ENCODE assay signal across 1 cellular context in the genomic region with DNA sequence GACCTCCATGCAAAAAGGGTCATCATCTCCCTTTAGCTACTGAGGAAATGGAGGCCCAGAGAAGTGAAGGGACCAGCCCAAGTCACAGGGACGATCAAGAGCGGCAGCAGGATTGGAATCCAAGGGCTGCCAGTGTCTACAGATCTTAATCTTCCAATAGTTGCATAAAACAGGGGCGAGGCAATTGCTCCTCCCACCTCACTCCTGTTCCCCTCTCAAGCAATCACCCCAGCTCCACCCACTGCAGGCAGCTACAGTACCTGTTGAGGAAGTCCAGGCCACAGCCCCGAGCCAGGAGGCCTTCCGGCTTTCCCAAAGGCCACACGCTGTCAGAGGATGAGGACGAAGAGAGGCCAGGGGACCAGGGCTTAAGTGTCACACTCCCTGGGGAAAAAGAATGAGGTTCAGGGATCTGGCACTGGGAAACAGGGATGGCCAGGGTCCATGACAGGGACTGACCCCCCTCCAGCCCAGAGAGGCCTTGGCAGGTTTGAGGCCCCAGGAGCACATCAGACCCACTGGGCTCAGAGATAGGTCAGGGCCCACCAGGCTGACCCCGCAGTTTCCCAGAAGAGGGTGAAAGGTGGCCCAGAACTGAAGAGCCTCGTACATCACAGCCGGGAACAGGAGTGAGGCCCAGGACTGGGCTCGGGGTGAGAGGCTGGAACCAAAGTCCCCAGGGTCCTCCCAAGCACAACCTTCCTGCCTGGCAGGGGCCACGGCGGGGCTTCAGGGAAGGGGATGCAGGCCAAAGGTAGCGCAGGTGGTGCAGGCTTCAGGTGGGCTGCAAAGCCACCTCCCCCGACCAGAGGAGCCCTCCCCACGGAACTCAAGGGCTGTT.
TF ChIP-seq lines count a peak whose summit lies in the region.

No MANE protein-coding gene starts in this region.

TF ChIP-seq in HepG2, 621 proteins besides CTCF, POLR2A, EP300 and RAD21 (continued from another document and continues in another):
- TF ChIP-seq, protein P1, sequence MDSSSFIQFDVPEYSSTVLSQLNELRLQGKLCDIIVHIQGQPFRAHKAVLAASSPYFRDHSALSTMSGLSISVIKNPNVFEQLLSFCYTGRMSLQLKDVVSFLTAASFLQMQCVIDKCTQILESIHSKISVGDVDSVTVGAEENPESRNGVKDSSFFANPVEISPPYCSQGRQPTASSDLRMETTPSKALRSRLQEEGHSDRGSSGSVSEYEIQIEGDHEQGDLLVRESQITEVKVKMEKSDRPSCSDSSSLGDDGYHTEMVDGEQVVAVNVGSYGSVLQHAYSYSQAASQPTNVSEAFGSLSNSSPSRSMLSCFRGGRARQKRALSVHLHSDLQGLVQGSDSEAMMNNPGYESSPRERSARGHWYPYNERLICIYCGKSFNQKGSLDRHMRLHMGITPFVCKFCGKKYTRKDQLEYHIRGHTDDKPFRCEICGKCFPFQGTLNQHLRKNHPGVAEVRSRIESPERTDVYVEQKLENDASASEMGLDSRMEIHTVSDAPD (CRISPR knock-in tag; IDR thresholded peaks at IDR 0.05), result no peak
- TF ChIP-seq, protein P2, sequence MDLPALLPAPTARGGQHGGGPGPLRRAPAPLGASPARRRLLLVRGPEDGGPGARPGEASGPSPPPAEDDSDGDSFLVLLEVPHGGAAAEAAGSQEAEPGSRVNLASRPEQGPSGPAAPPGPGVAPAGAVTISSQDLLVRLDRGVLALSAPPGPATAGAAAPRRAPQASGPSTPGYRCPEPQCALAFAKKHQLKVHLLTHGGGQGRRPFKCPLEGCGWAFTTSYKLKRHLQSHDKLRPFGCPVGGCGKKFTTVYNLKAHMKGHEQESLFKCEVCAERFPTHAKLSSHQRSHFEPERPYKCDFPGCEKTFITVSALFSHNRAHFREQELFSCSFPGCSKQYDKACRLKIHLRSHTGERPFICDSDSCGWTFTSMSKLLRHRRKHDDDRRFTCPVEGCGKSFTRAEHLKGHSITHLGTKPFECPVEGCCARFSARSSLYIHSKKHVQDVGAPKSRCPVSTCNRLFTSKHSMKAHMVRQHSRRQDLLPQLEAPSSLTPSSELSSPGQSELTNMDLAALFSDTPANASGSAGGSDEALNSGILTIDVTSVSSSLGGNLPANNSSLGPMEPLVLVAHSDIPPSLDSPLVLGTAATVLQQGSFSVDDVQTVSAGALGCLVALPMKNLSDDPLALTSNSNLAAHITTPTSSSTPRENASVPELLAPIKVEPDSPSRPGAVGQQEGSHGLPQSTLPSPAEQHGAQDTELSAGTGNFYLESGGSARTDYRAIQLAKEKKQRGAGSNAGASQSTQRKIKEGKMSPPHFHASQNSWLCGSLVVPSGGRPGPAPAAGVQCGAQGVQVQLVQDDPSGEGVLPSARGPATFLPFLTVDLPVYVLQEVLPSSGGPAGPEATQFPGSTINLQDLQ (CRISPR knock-in tag; IDR thresholded peaks at IDR 0.05), result no peak
- TF ChIP-seq ZMYM3 (CRISPR knock-in tag; IDR thresholded peaks at IDR 0.05), result no peak; the same call in 1 of the 2 replicates
- TF ChIP-seq SRSF1 (optimal IDR thresholded peaks at IDR 0.05; ENCODE audit: low read depth, low read length), result no peak
- no peak for TF ChIP-seq ZMAT3 (CRISPR knock-in tag; conservative IDR thresholded peaks at IDR 0.05)
- no peak for TF ChIP-seq ZNF569 (CRISPR knock-in tag; IDR thresholded peaks at IDR 0.05; ENCODE audit: borderline replicate concordance)
- no peak for TF ChIP-seq MIXL1 (CRISPR knock-in tag; IDR thresholded peaks at IDR 0.05)
- no peak for TF ChIP-seq PRPF4 (IDR thresholded peaks at IDR 0.05; ENCODE audit: low read depth, low read length, poor library complexity, severe bottlenecking)
- TF ChIP-seq ZNF607 (CRISPR knock-in tag; IDR thresholded peaks at IDR 0.05; ENCODE audit: borderline replicate concordance), result no peak
- no peak for TF ChIP-seq SAFB2 (CRISPR knock-in tag; IDR thresholded peaks at IDR 0.05; ENCODE audit: borderline replicate concordance, low read depth)
- no peak for TF ChIP-seq MTF2 (CRISPR knock-in tag; IDR thresholded peaks at IDR 0.05; ENCODE audit: borderline replicate concordance)
- no peak for TF ChIP-seq ZSCAN22 (CRISPR knock-in tag; IDR thresholded peaks at IDR 0.05)
- TF ChIP-seq ZNF678 (CRISPR knock-in tag; IDR thresholded peaks at IDR 0.05), result no peak
- 0 out of 2 replicates have a peak, but pooled peaks have one; percentile 72 for TF ChIP-seq ZFP90 (CRISPR knock-in tag; IDR thresholded peaks at IDR 0.05; ENCODE audit: borderline replicate concordance)
- TF ChIP-seq ARNT2 (CRISPR knock-in tag; IDR thresholded peaks at IDR 0.05; ENCODE audit: low read depth), result no peak
- no peak; the same call in 1 of the 2 replicates for TF ChIP-seq ZNF546 (CRISPR knock-in tag; conservative IDR thresholded peaks at IDR 0.05)
- TF ChIP-seq, protein P3, sequence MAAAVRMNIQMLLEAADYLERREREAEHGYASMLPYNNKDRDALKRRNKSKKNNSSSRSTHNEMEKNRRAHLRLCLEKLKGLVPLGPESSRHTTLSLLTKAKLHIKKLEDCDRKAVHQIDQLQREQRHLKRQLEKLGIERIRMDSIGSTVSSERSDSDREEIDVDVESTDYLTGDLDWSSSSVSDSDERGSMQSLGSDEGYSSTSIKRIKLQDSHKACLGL (CRISPR knock-in tag; IDR thresholded peaks at IDR 0.05), result 0 out of 2 replicates have a peak, but pooled peaks have one; percentile 13
- no peak for TF ChIP-seq ZBTB8A (CRISPR knock-in tag; IDR thresholded peaks at IDR 0.05; ENCODE audit: borderline replicate concordance, low read depth)
- TF ChIP-seq, protein P4, sequence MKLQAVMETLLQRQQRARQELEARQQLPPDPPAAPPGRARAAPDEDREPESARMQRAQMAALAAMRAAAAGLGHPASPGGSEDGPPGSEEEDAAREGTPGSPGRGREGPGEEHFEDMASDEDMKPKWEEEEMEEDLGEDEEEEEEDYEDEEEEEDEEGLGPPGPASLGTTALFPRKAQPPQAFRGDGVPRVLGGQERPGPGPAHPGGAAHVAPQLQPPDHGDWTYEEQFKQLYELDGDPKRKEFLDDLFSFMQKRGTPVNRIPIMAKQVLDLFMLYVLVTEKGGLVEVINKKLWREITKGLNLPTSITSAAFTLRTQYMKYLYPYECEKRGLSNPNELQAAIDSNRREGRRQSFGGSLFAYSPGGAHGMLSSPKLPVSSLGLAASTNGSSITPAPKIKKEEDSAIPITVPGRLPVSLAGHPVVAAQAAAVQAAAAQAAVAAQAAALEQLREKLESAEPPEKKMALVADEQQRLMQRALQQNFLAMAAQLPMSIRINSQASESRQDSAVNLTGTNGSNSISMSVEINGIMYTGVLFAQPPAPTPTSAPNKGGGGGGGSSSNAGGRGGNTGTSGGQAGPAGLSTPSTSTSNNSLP (IDR thresholded peaks at IDR 0.05; ENCODE audit: low read depth, low read length), result peak; percentile 21; the same call in 1 of the 2 replicates
- TF ChIP-seq ZBTB1 (CRISPR knock-in tag; IDR thresholded peaks at IDR 0.05; ENCODE audit: borderline replicate concordance), result no peak
- no peak for TF ChIP-seq KAT7 (CRISPR knock-in tag; IDR thresholded peaks at IDR 0.05; ENCODE audit: borderline replicate concordance)
- TF ChIP-seq, protein P5, sequence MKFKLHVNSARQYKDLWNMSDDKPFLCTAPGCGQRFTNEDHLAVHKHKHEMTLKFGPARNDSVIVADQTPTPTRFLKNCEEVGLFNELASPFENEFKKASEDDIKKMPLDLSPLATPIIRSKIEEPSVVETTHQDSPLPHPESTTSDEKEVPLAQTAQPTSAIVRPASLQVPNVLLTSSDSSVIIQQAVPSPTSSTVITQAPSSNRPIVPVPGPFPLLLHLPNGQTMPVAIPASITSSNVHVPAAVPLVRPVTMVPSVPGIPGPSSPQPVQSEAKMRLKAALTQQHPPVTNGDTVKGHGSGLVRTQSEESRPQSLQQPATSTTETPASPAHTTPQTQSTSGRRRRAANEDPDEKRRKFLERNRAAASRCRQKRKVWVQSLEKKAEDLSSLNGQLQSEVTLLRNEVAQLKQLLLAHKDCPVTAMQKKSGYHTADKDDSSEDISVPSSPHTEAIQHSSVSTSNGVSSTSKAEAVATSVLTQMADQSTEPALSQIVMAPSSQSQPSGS (CRISPR knock-in tag; IDR thresholded peaks at IDR 0.05), result no peak
- no peak for TF ChIP-seq SMARCC2 (IDR thresholded peaks at IDR 0.05)
- TF ChIP-seq, protein P6, sequence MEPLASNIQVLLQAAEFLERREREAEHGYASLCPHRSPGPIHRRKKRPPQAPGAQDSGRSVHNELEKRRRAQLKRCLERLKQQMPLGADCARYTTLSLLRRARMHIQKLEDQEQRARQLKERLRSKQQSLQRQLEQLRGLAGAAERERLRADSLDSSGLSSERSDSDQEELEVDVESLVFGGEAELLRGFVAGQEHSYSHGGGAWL (CRISPR knock-in tag; IDR thresholded peaks at IDR 0.05), result no peak
- TF ChIP-seq TAF1 (CRISPR knock-in tag; IDR thresholded peaks at IDR 0.05), result peak; percentile 24; the same call in 1 of the 2 replicates
- no peak for TF ChIP-seq ZNF672 (CRISPR knock-in tag; IDR thresholded peaks at IDR 0.05)
- peak; percentile 11; the same call in 1 of the 2 replicates for TF ChIP-seq SOX5 (CRISPR knock-in tag; IDR thresholded peaks at IDR 0.05; ENCODE audit: borderline replicate concordance)
- no peak for TF ChIP-seq SETDB1 (CRISPR knock-in tag; IDR thresholded peaks at IDR 0.05; ENCODE audit: borderline replicate concordance)
- no peak for TF ChIP-seq GZF1 (CRISPR knock-in tag; IDR thresholded peaks at IDR 0.05)
- TF ChIP-seq, protein P7, sequence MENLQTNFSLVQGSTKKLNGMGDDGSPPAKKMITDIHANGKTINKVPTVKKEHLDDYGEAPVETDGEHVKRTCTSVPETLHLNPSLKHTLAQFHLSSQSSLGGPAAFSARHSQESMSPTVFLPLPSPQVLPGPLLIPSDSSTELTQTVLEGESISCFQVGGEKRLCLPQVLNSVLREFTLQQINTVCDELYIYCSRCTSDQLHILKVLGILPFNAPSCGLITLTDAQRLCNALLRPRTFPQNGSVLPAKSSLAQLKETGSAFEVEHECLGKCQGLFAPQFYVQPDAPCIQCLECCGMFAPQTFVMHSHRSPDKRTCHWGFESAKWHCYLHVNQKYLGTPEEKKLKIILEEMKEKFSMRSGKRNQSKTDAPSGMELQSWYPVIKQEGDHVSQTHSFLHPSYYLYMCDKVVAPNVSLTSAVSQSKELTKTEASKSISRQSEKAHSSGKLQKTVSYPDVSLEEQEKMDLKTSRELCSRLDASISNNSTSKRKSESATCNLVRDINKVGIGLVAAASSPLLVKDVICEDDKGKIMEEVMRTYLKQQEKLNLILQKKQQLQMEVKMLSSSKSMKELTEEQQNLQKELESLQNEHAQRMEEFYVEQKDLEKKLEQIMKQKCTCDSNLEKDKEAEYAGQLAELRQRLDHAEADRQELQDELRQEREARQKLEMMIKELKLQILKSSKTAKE (CRISPR knock-in tag; IDR thresholded peaks at IDR 0.05; ENCODE audit: borderline replicate concordance), result no peak; the same call in 1 of the 2 replicates
- TF ChIP-seq, protein P8, sequence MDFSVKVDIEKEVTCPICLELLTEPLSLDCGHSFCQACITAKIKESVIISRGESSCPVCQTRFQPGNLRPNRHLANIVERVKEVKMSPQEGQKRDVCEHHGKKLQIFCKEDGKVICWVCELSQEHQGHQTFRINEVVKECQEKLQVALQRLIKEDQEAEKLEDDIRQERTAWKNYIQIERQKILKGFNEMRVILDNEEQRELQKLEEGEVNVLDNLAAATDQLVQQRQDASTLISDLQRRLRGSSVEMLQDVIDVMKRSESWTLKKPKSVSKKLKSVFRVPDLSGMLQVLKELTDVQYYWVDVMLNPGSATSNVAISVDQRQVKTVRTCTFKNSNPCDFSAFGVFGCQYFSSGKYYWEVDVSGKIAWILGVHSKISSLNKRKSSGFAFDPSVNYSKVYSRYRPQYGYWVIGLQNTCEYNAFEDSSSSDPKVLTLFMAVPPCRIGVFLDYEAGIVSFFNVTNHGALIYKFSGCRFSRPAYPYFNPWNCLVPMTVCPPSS (IDR thresholded peaks at IDR 0.05), result no peak
- TF ChIP-seq SOX13 (IDR thresholded peaks at IDR 0.05), result no peak
- no peak for TF ChIP-seq SOX13 (CRISPR knock-in tag; conservative IDR thresholded peaks at IDR 0.05 in 1 of 2, IDR thresholded peaks at IDR 0.05 in 1 of 2)
- TF ChIP-seq, protein P9, sequence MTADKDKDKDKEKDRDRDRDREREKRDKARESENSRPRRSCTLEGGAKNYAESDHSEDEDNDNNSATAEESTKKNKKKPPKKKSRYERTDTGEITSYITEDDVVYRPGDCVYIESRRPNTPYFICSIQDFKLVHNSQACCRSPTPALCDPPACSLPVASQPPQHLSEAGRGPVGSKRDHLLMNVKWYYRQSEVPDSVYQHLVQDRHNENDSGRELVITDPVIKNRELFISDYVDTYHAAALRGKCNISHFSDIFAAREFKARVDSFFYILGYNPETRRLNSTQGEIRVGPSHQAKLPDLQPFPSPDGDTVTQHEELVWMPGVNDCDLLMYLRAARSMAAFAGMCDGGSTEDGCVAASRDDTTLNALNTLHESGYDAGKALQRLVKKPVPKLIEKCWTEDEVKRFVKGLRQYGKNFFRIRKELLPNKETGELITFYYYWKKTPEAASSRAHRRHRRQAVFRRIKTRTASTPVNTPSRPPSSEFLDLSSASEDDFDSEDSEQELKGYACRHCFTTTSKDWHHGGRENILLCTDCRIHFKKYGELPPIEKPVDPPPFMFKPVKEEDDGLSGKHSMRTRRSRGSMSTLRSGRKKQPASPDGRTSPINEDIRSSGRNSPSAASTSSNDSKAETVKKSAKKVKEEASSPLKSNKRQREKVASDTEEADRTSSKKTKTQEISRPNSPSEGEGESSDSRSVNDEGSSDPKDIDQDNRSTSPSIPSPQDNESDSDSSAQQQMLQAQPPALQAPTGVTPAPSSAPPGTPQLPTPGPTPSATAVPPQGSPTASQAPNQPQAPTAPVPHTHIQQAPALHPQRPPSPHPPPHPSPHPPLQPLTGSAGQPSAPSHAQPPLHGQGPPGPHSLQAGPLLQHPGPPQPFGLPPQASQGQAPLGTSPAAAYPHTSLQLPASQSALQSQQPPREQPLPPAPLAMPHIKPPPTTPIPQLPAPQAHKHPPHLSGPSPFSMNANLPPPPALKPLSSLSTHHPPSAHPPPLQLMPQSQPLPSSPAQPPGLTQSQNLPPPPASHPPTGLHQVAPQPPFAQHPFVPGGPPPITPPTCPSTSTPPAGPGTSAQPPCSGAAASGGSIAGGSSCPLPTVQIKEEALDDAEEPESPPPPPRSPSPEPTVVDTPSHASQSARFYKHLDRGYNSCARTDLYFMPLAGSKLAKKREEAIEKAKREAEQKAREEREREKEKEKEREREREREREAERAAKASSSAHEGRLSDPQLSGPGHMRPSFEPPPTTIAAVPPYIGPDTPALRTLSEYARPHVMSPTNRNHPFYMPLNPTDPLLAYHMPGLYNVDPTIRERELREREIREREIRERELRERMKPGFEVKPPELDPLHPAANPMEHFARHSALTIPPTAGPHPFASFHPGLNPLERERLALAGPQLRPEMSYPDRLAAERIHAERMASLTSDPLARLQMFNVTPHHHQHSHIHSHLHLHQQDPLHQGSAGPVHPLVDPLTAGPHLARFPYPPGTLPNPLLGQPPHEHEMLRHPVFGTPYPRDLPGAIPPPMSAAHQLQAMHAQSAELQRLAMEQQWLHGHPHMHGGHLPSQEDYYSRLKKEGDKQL (CRISPR knock-in tag; IDR thresholded peaks at IDR 0.05; ENCODE audit: low read depth), result no peak
- no peak for TF ChIP-seq RFXAP (CRISPR knock-in tag; IDR thresholded peaks at IDR 0.05; ENCODE audit: borderline replicate concordance)
- TF ChIP-seq FOSL1 (CRISPR knock-in tag; IDR thresholded peaks at IDR 0.05; ENCODE audit: borderline replicate concordance), result no peak
- TF ChIP-seq FIP1L1 (IDR thresholded peaks at IDR 0.05; ENCODE audit: borderline replicate concordance, insufficient read depth, low read depth, low read length), result no peak
- peak; percentile 24; the same call in 1 of the 2 replicates for TF ChIP-seq ZNF547 (CRISPR knock-in tag; IDR thresholded peaks at IDR 0.05)
- no peak for TF ChIP-seq ZNF501 (CRISPR knock-in tag; IDR thresholded peaks at IDR 0.05)
- no peak for TF ChIP-seq MBD4 (IDR thresholded peaks at IDR 0.05; ENCODE audit: borderline replicate concordance, low read length)
- no peak for TF ChIP-seq ZFP36L2 (CRISPR knock-in tag; IDR thresholded peaks at IDR 0.05)
